8 cellular contexts compared by ENCODE assay signal in genomic region chr1:10530281-10530740, GRCh38. TPM values are rescaled to one million over a fixed set of nuclear protein-coding genes. Genes with fewer than 3 reads are reported as not detected.
A peak's percentile ranks its signal among the peaks of the same experiment; 100 is the strongest.
DNase-seq lines count a peak whose midpoint lies in the region; ATAC-seq, FAIRE-seq and TF ChIP-seq lines count a peak whose summit lies in the region.

No MANE protein-coding gene starts in this region.

- TF ChIP-seq POLR2A in body of pancreas (IDR thresholded peaks at IDR 0.05) (no peak), transverse colon (IDR thresholded peaks at IDR 0.05) (no peak)

- H3K9me3 ChIP-seq in body of pancreas (no peaks in the 10 kb centered on the region), kidney (ENCODE audit: control insufficient read depth in 1 of 2, low read length in 2 of 2) (no peaks in the 10 kb centered on the region), transverse colon (no peaks in the 10 kb centered on the region)

- H3K27ac ChIP-seq in body of pancreas (no peak overlapping the region), kidney (ENCODE audit: low read depth in 2 of 2, low read length in 2 of 2) (no peak overlapping the region), transverse colon (peak overlapping the region; percentile 53 to 76 (median 70))

- no peaks in the 10 kb centered on the region for H3K27me3 ChIP-seq in body of pancreas
- H3K27me3 ChIP-seq in transverse colon = no peaks in the 10 kb centered on the region

- ATAC-seq in body of pancreas = peak; percentile 65

- H3K4me1 ChIP-seq in body of pancreas (peaks cover 25% of the 10 kb centered on the region), kidney (ENCODE audit: control insufficient read depth in 1 of 2, insufficient read depth in 1 of 2, low read depth in 1 of 2, low read length in 2 of 2) (peaks cover 12 to 22% of the 10 kb centered on the region in 2 donors), transverse colon (peaks cover 0 to 23% (median 12%) of the 10 kb centered on the region in 4 donors)

- intact Hi-C loops in body of pancreas (cut with DNase I) (no loop called here), kidney (cut with DNase I) (no loop called here), transverse colon (cut with DNase I; ENCODE audit: low total_unique reads) (loop anchor here (1.0 kb wide), 1 partner anchor 262 kb away; no protein-coding TSS in a partner anchor)

- FAIRE-seq in kidney (lab: Jason Lieb, UNC) (no peak), GM19239 (lab: Jason Lieb, UNC) (no peak)

- H3K36me3 ChIP-seq in body of pancreas (replicated peaks in 1 of 2; ENCODE audit: insufficient read depth in 1 of 2, low read depth in 2 of 2) (no peaks in the 10 kb centered on the region), kidney (ENCODE audit: control insufficient read depth in 1 of 2, insufficient read depth in 2 of 2, low read length in 2 of 2) (no peaks in the 10 kb centered on the region), transverse colon (no peaks in the 10 kb centered on the region)

- no peak overlapping the region for H3K9ac ChIP-seq in kidney (ENCODE audit: low read length in 2 of 2)

- 14 to 48% methylated on average over 20 of the region's 20 CpGs for WGBS in body of pancreas, 2 donors
- 58 to 85% methylated on average over 4 to 20 of the region's 20 CpGs for WGBS in transverse colon (ENCODE audit: low coverage in 1 of 2), 2 donors

- TF ChIP-seq EP300 in transverse colon (IDR thresholded peaks at IDR 0.05; ENCODE audit: low read depth) = no peak

- no peak overlapping the region for H3K4me3 ChIP-seq in body of pancreas
- H3K4me3 ChIP-seq in kidney (ENCODE audit: low read length in 2 of 2) = no peak overlapping the region
- H3K4me3 ChIP-seq in transverse colon = no peak overlapping the region

- TF ChIP-seq CTCF in body of pancreas (IDR thresholded peaks at IDR 0.05) = peak; percentile 69 to 84 (median 74)
- peak; percentile 80 for TF ChIP-seq CTCF in kidney (IDR thresholded peaks at IDR 0.05; ENCODE audit: borderline replicate concordance, extremely low read depth, insufficient read depth)
- peak; percentile 48 to 61 (median 52) for TF ChIP-seq CTCF in transverse colon (IDR thresholded peaks at IDR 0.05)

- in situ Hi-C loops in transverse colon (cut with MboI; ENCODE audit: low pct_ligation_motif_present in 1 of 4, low pct_unique_long_range_greater_than_20kb in 1 of 4, low sequenced_read_pairs in 3 of 4) = no loop called here

- DNase-seq in NCI-H1417 (lab: John Stamatoyannopoulos, UW) (peak; percentile 20 to 58 (median 47)), NCI-H1417 treated with DMSO at 0.1 percent for 48 hours (lab: John Stamatoyannopoulos, UW) (no peak), body of pancreas (peak; percentile 60 to 70 (median 66)), kidney (peak; percentile 88), transverse colon (peak; percentile 45), GM19239 (ENCODE audit: insufficient read length, low spot score) (no peak), T1000 (lab: John Stamatoyannopoulos, UW) (no peak), NCI-H524 treated with DMSO at 0.1 percent for 48 hours (lab: John Stamatoyannopoulos, UW) (no peak)

RNA-seq across cellular contexts. Expression of gene PEX14, which starts 55.6 kb away (rescaled TPM):
- total RNA-seq in body of pancreas (1 to 10 TPM; 8.6 to 8.8 TPM), kidney (22.8 TPM), transverse colon (10 to 100 TPM in 3 of 4 donors, 1 to 10 TPM in 1; 2.4 to 16.5 (median 12.6) TPM)
- 25.8 TPM for polyA plus RNA-seq in kidney (ENCODE audit: insufficient read depth, low read depth, low replicate concordance)

RNA-seq across cellular contexts. Expression of gene DFFA, which starts 58.0 kb away (rescaled TPM):
- total RNA-seq in body of pancreas (10 to 100 TPM; 13.5 TPM), kidney (33.4 TPM), transverse colon (10 to 100 TPM in 3 of 4 donors, 1 to 10 TPM in 1; 7.5 to 31.6 (median 17.1) TPM)
- polyA plus RNA-seq in kidney (ENCODE audit: insufficient read depth, low read depth, low replicate concordance) = 27.2 TPM

Comparison
In these comparisons a context has a peak if more than half of its experiments do, and no peak if none do; other contexts are left out.
1. DNase-seq: peak in NCI-H1417 (3 of 3), body of pancreas (4 of 4), kidney (single experiment) and transverse colon (single experiment); none in NCI-H1417 treated with DMSO at 0.1 percent for 48 hours (single experiment), GM19239 (single experiment), T1000 (single experiment) and NCI-H524 treated with DMSO at 0.1 percent for 48 hours (single experiment).
2. H3K27ac ChIP-seq: peak in transverse colon (4 of 4); none in body of pancreas (0 of 4) and kidney (0 of 2).
3. Peak in every context shown above with its lines, with median percentiles within 50 percentile points of each other: CTCF ChIP-seq.